In the genomic region with DNA sequence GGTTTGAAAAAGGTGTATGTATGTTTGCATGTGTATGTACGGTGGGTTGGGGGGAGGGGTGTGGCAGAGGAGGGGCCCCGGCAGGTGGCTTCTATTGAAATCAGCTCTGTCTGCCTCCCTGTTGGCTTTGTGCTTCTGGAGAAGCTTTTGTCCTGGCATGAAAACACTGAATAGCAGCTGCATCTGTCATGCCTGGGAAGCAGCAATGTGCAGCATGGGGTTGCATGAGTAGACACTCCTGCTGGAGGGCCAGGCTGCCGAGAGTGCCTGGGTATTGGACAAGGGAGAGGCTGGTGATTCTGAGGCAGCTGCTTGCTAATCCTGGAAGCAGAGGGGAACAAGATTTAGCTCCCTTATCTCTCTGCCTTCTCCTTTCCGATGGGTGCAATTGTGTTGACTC, we compare ENCODE assay signal across 8 cellular contexts. TPM values are rescaled to one million over a fixed set of nuclear protein-coding genes. Genes with fewer than 3 reads are reported as not detected.
DNase-seq lines count a peak whose midpoint lies in the region; ATAC-seq and TF ChIP-seq lines count a peak whose summit lies in the region.

No MANE protein-coding gene starts in this region.

- intact Hi-C loops in adrenal gland (cut with DNase I) = no loop called here

- TF ChIP-seq CTCF in AG10803 (conservative IDR thresholded peaks at IDR 0.05; ENCODE audit: low read length) (no peak), adrenal gland (IDR thresholded peaks at IDR 0.05) (no peak)

- 43 to 58% (median 55%) methylated on average over 4 of the region's 4 CpGs for WGBS in adrenal gland, 4 donors

- peak; percentile 84 for DNase-seq in AG10803 (ENCODE audit: low read depth)
- DNase-seq in NCI-H1417 (lab: John Stamatoyannopoulos, UW) = peak; percentile 82 to 98 (median 95)
- peak in 4 of 7 donors; percentile 59 to 66 (median 61) for DNase-seq in adrenal gland
- peak; percentile 49 for DNase-seq in left kidney (ENCODE audit: low read depth, low spot score)
- DNase-seq in activated effector memory CD4-positive, alpha-beta T cell treated with anti-CD3 and anti-CD28 coated beads, Interleukin-2, amount 50 U/mL, for 16 hours = no peak
- DNase-seq in SKM-1 (lab: John Stamatoyannopoulos, UW; ENCODE audit: unreplicated experiment) = no peak

- H3K36me3 ChIP-seq in adrenal gland (replicated peaks in 1 of 2) = no peaks in the 10 kb centered on the region

- H3K4me1 ChIP-seq in adrenal gland (replicated peaks in 1 of 2) = peaks cover 44 to 88% of the 10 kb centered on the region in 2 donors

- H3K27ac ChIP-seq in adrenal gland = peak overlapping the region in 3 of 5 donors; percentile 6 to 49 (median 48)

- H3K4me3 ChIP-seq in AG10803 (ENCODE audit: low read length) = no peak overlapping the region
- H3K4me3 ChIP-seq in adrenal gland = no peak overlapping the region

- no peaks in the 10 kb centered on the region for H3K9me3 ChIP-seq in adrenal gland (replicated peaks in 1 of 3)

- ATAC-seq in GM21723 (IDR thresholded peaks at IDR 0.05; ENCODE audit: unreplicated experiment) (no peak), GM21528 (IDR thresholded peaks at IDR 0.05; ENCODE audit: low FRiP score, unreplicated experiment) (no peak)

- H3K27me3 ChIP-seq in adrenal gland = no peaks in the 10 kb centered on the region

- no peak for TF ChIP-seq POLR2A in adrenal gland (IDR thresholded peaks at IDR 0.05)

RNA-seq across cellular contexts. Expression of a gene that starts 20.5 kb away (rescaled TPM):
- total RNA-seq in adrenal gland = 100 to 1,000 TPM in 4 of 8 donors, 10 to 100 TPM in 4; 40.7 to 129 (median 96.0) TPM
- 10 to 100 TPM; 66.6 to 80.7 (median 71.6) TPM for polyA plus RNA-seq in adrenal gland

Comparison
In these comparisons a context has a peak if more than half of its experiments do, and no peak if none do; other contexts are left out.
1. DNase-seq: peak in AG10803 (single experiment), NCI-H1417 (3 of 3), adrenal gland (4 of 7) and left kidney (single experiment); none in activated effector memory CD4-positive, alpha-beta T cell treated with anti-CD3 and anti-CD28 coated beads, Interleukin-2, amount 50 U/mL, for 16 hours (single experiment) and SKM-1 (single experiment).